In genomic region chr13:99905814-99906213, GRCh38 we compare ENCODE assay signal across 27 cellular contexts.
"Had no signal": no experiment of that assay in that cellular context is flagged by ENCODE, and none has a peak within 500 bp of the region (broad histone marks: within the 10 kb centered on the region; RNA-seq: fewer than 3 reads in every experiment).

No MANE protein-coding gene starts in this region.

- H3K4me3 Mint-ChIP-seq: activated CD4-positive, alpha-beta T cell treated with anti-CD3 and anti-CD28 coated beads, Interleukin-2, amount 10 ng/mL, durations not matched to agents 24 days and 14 days; activated CD8-positive, alpha-beta T cell treated with anti-CD3 and anti-CD28 coated beads for 36 hours; activated naive CD4-positive, alpha-beta T cell treated with anti-CD3 and anti-CD28 coated beads for 36 hours; activated T-cell treated with anti-CD3 and anti-CD28 coated beads, Interleukin-2, amount 50 U/mL, for 72 hours; activated T-helper 17 cell treated with anti-CD3 and anti-CD28 coated beads, Interleukin-2, amount 50 U/mL, for 72 hours had no signal

- DNase-seq: activated CD4-positive, alpha-beta T cell treated with anti-CD3 and anti-CD28 coated beads, Interleukin-2, amount 10 ng/mL, durations not matched to agents 24 days and 14 days; activated CD4-positive, alpha-beta T cell treated with anti-CD3 and anti-CD28 coated beads, Interleukin-2, amount 50 U/mL, for 4 hours; activated CD8-positive, alpha-beta T cell treated with anti-CD3 and anti-CD28 coated beads for 36 hours; activated gamma-delta T cell treated with Interleukin-2 at 50 U/mL for 16 hours; activated naive CD4-positive, alpha-beta T cell treated with anti-CD3 and anti-CD28 coated beads for 36 hours; activated T-cell treated with anti-CD3 and anti-CD28 coated beads, Interleukin-2, amount 50 U/mL, for 1 hour; activated T-cell treated with anti-CD3 and anti-CD28 coated beads, Interleukin-2, amount 50 U/mL, for 72 hours; adrenal gland; body of pancreas; caudate nucleus; NCI-H1436 treated with DMSO at 0.1 percent for 48 hours; NCI-H1694 treated with DMSO at 0.1 percent for 48 hours; NCI-H2029; NCI-H345; NCI-H748 treated with DMSO at 0.1 percent for 48 hours; NK-92 treated with Interleukin-12 subunit alpha and Interleukin-12 subunit beta, amount 100 ng/mL, for 24 hours; PC-9; SIG-M5; SW 1271; T-helper 1 cell; T1000; WERI-Rb-1 had no signal

- H3K4me1 ChIP-seq: adrenal gland had no signal

- H3K9me3 Mint-ChIP-seq: activated CD4-positive, alpha-beta T cell treated with anti-CD3 and anti-CD28 coated beads, Interleukin-2, amount 10 ng/mL, durations not matched to agents 24 days and 14 days; activated CD8-positive, alpha-beta T cell treated with anti-CD3 and anti-CD28 coated beads for 36 hours; activated naive CD4-positive, alpha-beta T cell treated with anti-CD3 and anti-CD28 coated beads for 36 hours; activated T-cell treated with anti-CD3 and anti-CD28 coated beads, Interleukin-2, amount 50 U/mL, for 72 hours had no signal

- H3K27me3 ChIP-seq: body of pancreas had no signal

- H2AFZ ChIP-seq: PC-9 had no signal

- H3K4me3 ChIP-seq: adrenal gland, body of pancreas, PC-9 had no signal

- ATAC-seq: activated CD8-positive, alpha-beta T cell treated with anti-CD3 and anti-CD28 coated beads for 36 hours; activated naive CD4-positive, alpha-beta T cell treated with anti-CD3 and anti-CD28 coated beads, Interleukin-2, amount 50 U/mL, for 72 hours; activated T-cell treated with anti-CD3 and anti-CD28 coated beads, Interleukin-2, amount 50 U/mL, for 72 hours; activated T-helper 17 cell treated with anti-CD3 and anti-CD28 coated beads, Interleukin-2, amount 50 U/mL, for 72 hours; body of pancreas; Right ventricle myocardium inferior; SK-N-SH treated with all-trans-retinoic acid at 6 μM for 48 hours had no signal

- H3K36me3 ChIP-seq: adrenal gland, WERI-Rb-1 had no signal

- H3K4me2 ChIP-seq: PC-9 had no signal

- H3K27ac ChIP-seq: adrenal gland, body of pancreas, PC-9, RWPE1, WERI-Rb-1 had no signal

- H3K27ac Mint-ChIP-seq: activated CD4-positive, alpha-beta T cell treated with anti-CD3 and anti-CD28 coated beads, Interleukin-2, amount 10 ng/mL, durations not matched to agents 24 days and 14 days; activated CD8-positive, alpha-beta T cell treated with anti-CD3 and anti-CD28 coated beads for 36 hours; activated naive CD4-positive, alpha-beta T cell treated with anti-CD3 and anti-CD28 coated beads for 36 hours; activated naive CD4-positive, alpha-beta T cell treated with anti-CD3 and anti-CD28 coated beads, Interleukin-2, amount 50 U/mL, for 72 hours; activated T-cell treated with anti-CD3 and anti-CD28 coated beads, Interleukin-2, amount 50 U/mL, for 72 hours; activated T-helper 17 cell treated with anti-CD3 and anti-CD28 coated beads, Interleukin-2, amount 50 U/mL, for 72 hours had no signal

- H3K9me3 ChIP-seq: adrenal gland, body of pancreas had no signal
